ENCODE assay signal across 8 cellular contexts in genomic region chr2:237702439-237703397, GRCh38.
A peak's percentile ranks its signal among the peaks of the same experiment; 100 is the strongest.
DNase-seq lines count a peak whose midpoint lies in the region; ATAC-seq and TF ChIP-seq lines count a peak whose summit lies in the region.

No MANE protein-coding gene starts in this region.

- H3K36me3 ChIP-seq in esophagus muscularis mucosa, result no peaks in the 10 kb centered on the region

- no peak for TF ChIP-seq POLR2A in esophagus muscularis mucosa (IDR thresholded peaks at IDR 0.05; ENCODE audit: low read depth)

- H3K4me1 Mint-ChIP-seq in natural killer cell treated with Interleukin-12 subunit alpha and Interleukin-12 subunit beta and Interleukin-15 and Interleukin-18, amount 100 ng/mL, for 72 hours (ENCODE audit: low read depth in 2 of 2), result peaks cover 80 to 83% of the 10 kb centered on the region in 2 donors

- H3K9me3 Mint-ChIP-seq in natural killer cell treated with Interleukin-12 subunit alpha and Interleukin-12 subunit beta and Interleukin-15 and Interleukin-18, amount 100 ng/mL, for 72 hours, result no peaks in the 10 kb centered on the region

- H3K27me3 Mint-ChIP-seq in natural killer cell treated with Interleukin-12 subunit alpha and Interleukin-12 subunit beta and Interleukin-15 and Interleukin-18, amount 100 ng/mL, for 72 hours, result no peaks in the 10 kb centered on the region

- no peak for TF ChIP-seq CTCF in esophagus muscularis mucosa (IDR thresholded peaks at IDR 0.05)

- H3K9me3 ChIP-seq in esophagus muscularis mucosa, result no peaks in the 10 kb centered on the region

- intact Hi-C loops in esophagus muscularis mucosa (cut with DNase I), result no loop called here

- no peaks in the 10 kb centered on the region for H3K36me3 Mint-ChIP-seq in natural killer cell treated with Interleukin-12 subunit alpha and Interleukin-12 subunit beta and Interleukin-15 and Interleukin-18, amount 100 ng/mL, for 72 hours

- 6% methylated on average over 17 of the region's 17 CpGs for WGBS in esophagus muscularis mucosa

- DNase-seq in AG20443 (ENCODE audit: low spot score) (peak; percentile 60), HK-2 (ENCODE audit: unreplicated experiment) (peak; percentile 46), esophagus muscularis mucosa (ENCODE audit: extremely low spot score) (no peak), DMS153 treated with DMSO at 0.1 percent for 48 hours (lab: John Stamatoyannopoulos, UW; ENCODE audit: unreplicated experiment) (no peak)
- peak; percentile 61 to 64 for DNase-seq in activated CD4-positive, alpha-beta T cell treated with anti-CD3 and anti-CD28 coated beads for 4 hours
- no peak for DNase-seq in natural killer cell treated with Interleukin-12 subunit alpha and Interleukin-12 subunit beta and Interleukin-15 and Interleukin-18, amount 100 ng/mL, for 72 hours (ENCODE audit: low spot score)

- no peaks in the 10 kb centered on the region for H3K27me3 ChIP-seq in esophagus muscularis mucosa

- peak overlapping the region; percentile 81 to 88 for H3K27ac Mint-ChIP-seq in natural killer cell treated with Interleukin-12 subunit alpha and Interleukin-12 subunit beta and Interleukin-15 and Interleukin-18, amount 100 ng/mL, for 72 hours

- TF ChIP-seq EP300 in esophagus muscularis mucosa (IDR thresholded peaks at IDR 0.05), result no peak

- peak overlapping the region; percentile 93 to 100 (median 98) for H3K27ac ChIP-seq in esophagus muscularis mucosa (replicated peaks in 1 of 4)

- H3K4me3 ChIP-seq in esophagus muscularis mucosa, result peak overlapping the region; percentile 3 to 22 (median 6)

- peak overlapping the region; percentile 70 for H3K4me3 Mint-ChIP-seq in natural killer cell treated with Interleukin-12 subunit alpha and Interleukin-12 subunit beta and Interleukin-15 and Interleukin-18, amount 100 ng/mL, for 72 hours

- H3K4me1 ChIP-seq in esophagus muscularis mucosa, result peaks cover 99 to 100% (median 100%) of the 10 kb centered on the region in 4 donors

- ATAC-seq in natural killer cell treated with Interleukin-12 subunit alpha and Interleukin-12 subunit beta and Interleukin-15 and Interleukin-18, amount 100 ng/mL, for 72 hours, result peak in 1 of 2 donors; percentile 53
- no peak for ATAC-seq in GM18873 (IDR thresholded peaks at IDR 0.05; ENCODE audit: low FRiP score, unreplicated experiment)
- ATAC-seq in HG03520 (IDR thresholded peaks at IDR 0.05; ENCODE audit: unreplicated experiment), result no peak

Comparison
In these comparisons a context has a peak if more than half of its experiments do, and no peak if none do; other contexts are left out.
1. DNase-seq: peak in AG20443 (single experiment), HK-2 (single experiment) and activated CD4-positive, alpha-beta T cell treated with anti-CD3 and anti-CD28 coated beads for 4 hours (2 of 2); none in esophagus muscularis mucosa (single experiment), natural killer cell treated with Interleukin-12 subunit alpha and Interleukin-12 subunit beta and Interleukin-15 and Interleukin-18, amount 100 ng/mL, for 72 hours (single experiment) and DMS153 treated with DMSO at 0.1 percent for 48 hours (single experiment).